ENCODE assay signal across 1 cellular context in genomic region chr2:64649013-64649484, GRCh38.
TF ChIP-seq lines count a peak whose summit lies in the region.

No MANE protein-coding gene starts in this region.

TF ChIP-seq in K562, 482 proteins besides CTCF, POLR2A, EP300 and RAD21 (continued from another document and continues in another):
- TF ChIP-seq ZNF518B (CRISPR knock-in tag; IDR thresholded peaks at IDR 0.05): no peak
- TF ChIP-seq SNRNP70 (optimal IDR thresholded peaks at IDR 0.05; ENCODE audit: low read depth, low read length): no peak
- no peak for TF ChIP-seq ZSCAN32 (CRISPR knock-in tag; IDR thresholded peaks at IDR 0.05)
- no peak for TF ChIP-seq ZNF280B (CRISPR knock-in tag; IDR thresholded peaks at IDR 0.05)
- peak; percentile 75 for TF ChIP-seq DACH1 (IDR thresholded peaks at IDR 0.05; ENCODE audit: partially characterized antibody)
- TF ChIP-seq ZNF583 (CRISPR knock-in tag; IDR thresholded peaks at IDR 0.05): no peak
- no peak for TF ChIP-seq RFX1 (IDR thresholded peaks at IDR 0.05)
- no peak for TF ChIP-seq ZSCAN29 (IDR thresholded peaks at IDR 0.05)
- no peak for TF ChIP-seq STAT6 (CRISPR knock-in tag; IDR thresholded peaks at IDR 0.05)
- no peak for TF ChIP-seq ZNF668 (CRISPR knock-in tag; IDR thresholded peaks at IDR 0.05)
- TF ChIP-seq TCF7 (IDR thresholded peaks at IDR 0.05; ENCODE audit: borderline replicate concordance): no peak
- no peak for TF ChIP-seq NUFIP1 (IDR thresholded peaks at IDR 0.05; ENCODE audit: partially characterized antibody)
- TF ChIP-seq TRIM25 (IDR thresholded peaks at IDR 0.05; ENCODE audit: borderline replicate concordance): no peak
- no peak for TF ChIP-seq KDM2B (CRISPR knock-in tag; IDR thresholded peaks at IDR 0.05)
- peak; percentile 78 for TF ChIP-seq GATA2 (CRISPR knock-in tag; IDR thresholded peaks at IDR 0.05)
- TF ChIP-seq TAL1 (IDR thresholded peaks at IDR 0.05): peak; percentile 87
- TF ChIP-seq KLF1 (tag; IDR thresholded peaks at IDR 0.05): no peak
- TF ChIP-seq MED1 (CRISPR knock-in tag; IDR thresholded peaks at IDR 0.05; ENCODE audit: borderline replicate concordance): no peak
- TF ChIP-seq TAF1 (IDR thresholded peaks at IDR 0.05; ENCODE audit: control insufficient read depth, extremely low read depth, insufficient read depth, low read length, severe bottlenecking): peak; percentile 51
- no peak for TF ChIP-seq ATF1 (CRISPR knock-in tag; IDR thresholded peaks at IDR 0.05)
- TF ChIP-seq ATF1 (tag; IDR thresholded peaks at IDR 0.05): no peak
- TF ChIP-seq ERF (CRISPR knock-in tag; IDR thresholded peaks at IDR 0.05): no peak
- TF ChIP-seq CGGBP1 (CRISPR knock-in tag; IDR thresholded peaks at IDR 0.05): no peak
- no peak for TF ChIP-seq HNRNPH1 (optimal IDR thresholded peaks at IDR 0.05; ENCODE audit: low read depth, low read length)
- TF ChIP-seq ZNF740 (CRISPR knock-in tag; IDR thresholded peaks at IDR 0.05): no peak
- no peak for TF ChIP-seq ZNF740 (tag; IDR thresholded peaks at IDR 0.05)
- TF ChIP-seq HES1 (IDR thresholded peaks at IDR 0.05; ENCODE audit: low read depth): 0 out of 2 replicates have a peak, but pooled peaks have one; percentile 13
- no peak for TF ChIP-seq JUND (IDR thresholded peaks at IDR 0.05; ENCODE audit: borderline replicate concordance, low read depth, low read length)
- peak; percentile 43; the same call in 1 of the 3 replicates for TF ChIP-seq JUND (tag; IDR thresholded peaks at IDR 0.05; ENCODE audit: borderline replicate concordance, low read depth, low read length)
- peak; percentile 51 for TF ChIP-seq HDAC3 (IDR thresholded peaks at IDR 0.05; ENCODE audit: borderline replicate concordance, partially characterized antibody)
- TF ChIP-seq HDAC1 (IDR thresholded peaks at IDR 0.05): peak in 1 of 2 experiments; percentile 93; a peak in 2 of 4 replicates
- no peak for TF ChIP-seq BCLAF1 (IDR thresholded peaks at IDR 0.05; ENCODE audit: borderline replicate concordance in 1 of 2, control insufficient read depth in 1 of 2, low read depth in 2 of 2, low read length in 1 of 2)
- TF ChIP-seq KDM4B (IDR thresholded peaks at IDR 0.05; ENCODE audit: borderline replicate concordance in 2 of 2, low read depth in 1 of 2): no peak
- no peak for TF ChIP-seq KAT7 (CRISPR knock-in tag; IDR thresholded peaks at IDR 0.05; ENCODE audit: borderline replicate concordance)
- TF ChIP-seq ZC3H11A (IDR thresholded peaks at IDR 0.05; ENCODE audit: low read depth, low read length): no peak
- no peak for TF ChIP-seq ZNF408 (CRISPR knock-in tag; IDR thresholded peaks at IDR 0.05; ENCODE audit: low read depth)
- no peak for TF ChIP-seq THRB (CRISPR knock-in tag; conservative IDR thresholded peaks at IDR 0.05)
- TF ChIP-seq ZBTB49 (CRISPR knock-in tag; IDR thresholded peaks at IDR 0.05; ENCODE audit: borderline replicate concordance): no peak
- 0 out of 2 replicates have a peak, but pooled peaks have one; percentile 52 for TF ChIP-seq PHB2 (IDR thresholded peaks at IDR 0.05; ENCODE audit: low read depth)
- TF ChIP-seq KAT8 (IDR thresholded peaks at IDR 0.05; ENCODE audit: low read depth): no peak
- TF ChIP-seq EHMT2 (IDR thresholded peaks at IDR 0.05): no peak
- TF ChIP-seq NFE2 (IDR thresholded peaks at IDR 0.05; ENCODE audit: low read depth): peak; percentile 64
- TF ChIP-seq ZNF232 (CRISPR knock-in tag; IDR thresholded peaks at IDR 0.05): no peak
- no peak for TF ChIP-seq ARID2 (IDR thresholded peaks at IDR 0.05)
- TF ChIP-seq ZNF589 (CRISPR knock-in tag; IDR thresholded peaks at IDR 0.05; ENCODE audit: low read depth): no peak
- TF ChIP-seq ZNF41 (CRISPR knock-in tag; conservative IDR thresholded peaks at IDR 0.05): peak; percentile 96
- no peak for TF ChIP-seq HOXB6 (CRISPR knock-in tag; IDR thresholded peaks at IDR 0.05; ENCODE audit: borderline replicate concordance)
- TF ChIP-seq MEF2D (tag; conservative IDR thresholded peaks at IDR 0.05; ENCODE audit: low read depth): no peak
- no peak for TF ChIP-seq HCFC1 (IDR thresholded peaks at IDR 0.05; ENCODE audit: low read depth, low read length)
- no peak for TF ChIP-seq RBM34 (IDR thresholded peaks at IDR 0.05; ENCODE audit: borderline replicate concordance, insufficient read depth, low read length)
